8 cellular contexts compared by ENCODE assay signal in genomic region chr12:25052191-25053020, GRCh38.
DNase-seq lines count a peak whose midpoint lies in the region; ATAC-seq and TF ChIP-seq lines count a peak whose summit lies in the region.

No MANE protein-coding gene starts in this region.

- no peak overlapping the region for H3K9ac ChIP-seq in parathyroid adenoma

- no peaks in the 10 kb centered on the region for H3K4me1 ChIP-seq in parathyroid adenoma

- H3K27ac ChIP-seq in parathyroid adenoma: no peak overlapping the region

- no peaks in the 10 kb centered on the region for H3K79me2 ChIP-seq in parathyroid adenoma

- no peaks in the 10 kb centered on the region for H3K27me3 ChIP-seq in parathyroid adenoma (ENCODE audit: control insufficient read depth, insufficient read depth, low read length)

- H3K9me3 ChIP-seq in parathyroid adenoma (ENCODE audit: control insufficient read depth, low read length): no peaks in the 10 kb centered on the region

- peak overlapping the region; percentile 22 for H3K4me3 ChIP-seq in parathyroid adenoma (ENCODE audit: low read depth, low read length)

- DNase-seq in Ammon's horn (ENCODE audit: low spot score) (peak; percentile 81), NCI-H1417 (lab: John Stamatoyannopoulos, UW) (no peak), NCI-H1092 treated with DMSO at 0.1 percent for 48 hours (lab: John Stamatoyannopoulos, UW) (no peak)
- DNase-seq in activated CD4-positive, alpha-beta T cell treated with anti-CD3 and anti-CD28 coated beads for 1 hour: peak; percentile 33
- peak; percentile 39 for DNase-seq in effector CD4-positive, alpha-beta T cell

- ATAC-seq in GM19395 (IDR thresholded peaks at IDR 0.05; ENCODE audit: unreplicated experiment): peak; percentile 69
- peak; percentile 67 for ATAC-seq in HG03460 (IDR thresholded peaks at IDR 0.05; ENCODE audit: unreplicated experiment)

- H3K4me2 ChIP-seq in parathyroid adenoma (ENCODE audit: low read length): no peak overlapping the region

- no peak for TF ChIP-seq CTCF in parathyroid adenoma (IDR thresholded peaks at IDR 0.05)

- H2AFZ ChIP-seq in parathyroid adenoma: no peak overlapping the region

- H3K36me3 ChIP-seq in parathyroid adenoma (ENCODE audit: control insufficient read depth, insufficient read depth, low read length): no peaks in the 10 kb centered on the region

Comparison
In these comparisons a context has a peak if more than half of its experiments do, and no peak if none do; other contexts are left out.
1. DNase-seq: peak in Ammon's horn (single experiment), activated CD4-positive, alpha-beta T cell treated with anti-CD3 and anti-CD28 coated beads for 1 hour (single experiment) and effector CD4-positive, alpha-beta T cell (single experiment); none in NCI-H1417 (0 of 3) and NCI-H1092 treated with DMSO at 0.1 percent for 48 hours (single experiment).